ENCODE assay signal across 8 cellular contexts in genomic region chr16:68310441-68311315, GRCh38. TPM values are rescaled to one million over a fixed set of nuclear protein-coding genes. Genes with fewer than 3 reads are reported as not detected.
A peak's percentile ranks its signal among the peaks of the same experiment; 100 is the strongest.
DNase-seq lines count a peak whose midpoint lies in the region; ATAC-seq and TF ChIP-seq lines count a peak whose summit lies in the region.

PRMT7 (plus strand) TSS chr16:68311019; CDS start chr16:68315980, 4,961 bp downstream.
SLC7A6OS (minus strand) TSS chr16:68310946; CDS start chr16:68310926, 20 bp downstream.

- POLR2A ChIA-PET in AG04450 (lab: Yijun Ruan, JAX): interaction anchor here (0.5 to 1.9 kb wide), 18 partner anchors 11 to 488 kb away, joined by 3 to 19 read pairs (median 4); partner anchors contain the start of gene SLC7A6

- H3K27me3 ChIP-seq in AG04450 (ENCODE audit: control insufficient read depth, insufficient read depth, low read length): no peaks in the 10 kb centered on the region

- CTCF ChIA-PET in AG04450 (lab: Charles Lee): interaction anchor here (2.0 kb wide), 1 partner anchor 47 kb away, joined by 13 read pairs; the partner anchor contains the start of gene SLC7A6

- H3K4me3 ChIP-seq in AG04450 (ENCODE audit: low read depth, low read length) (peak within 1 kb of the TSS; percentile 99), iPS-18c (ENCODE audit: insufficient read depth, low read depth, low read length) (peak within 1 kb of the TSS; percentile 92), skin epidermis (peak within 1 kb of the TSS; percentile 61 to 98 (median 91))

- H3K9me3 ChIP-seq in AG04450 (ENCODE audit: control insufficient read depth, insufficient read depth, low read length) (no peaks in the 10 kb centered on the region; the same call in 1 of the 2 replicates), iPS-18c (ENCODE audit: control insufficient read depth, insufficient read depth, low read length) (no peaks in the 10 kb centered on the region)

- in situ Hi-C loops in T47D (cut with HindIII; ENCODE audit: low pct_unique_long_range_greater_than_20kb, low sequenced_read_pairs): no loop called here

- DNase-seq in AG04450 (ENCODE audit: low read depth, low spot score) (peak; percentile 54), NCI-H2196 treated with DMSO at 0.1 percent for 48 hours (lab: John Stamatoyannopoulos, UW; ENCODE audit: unreplicated experiment) (peak; percentile 62), T47D (ENCODE audit: low read depth in 1 of 2, low spot score in 1 of 2) (peak; percentile 91 to 96)

- TF ChIP-seq CTCF in AG04450 (IDR thresholded peaks at IDR 0.05; ENCODE audit: low read depth, low read length) (no peak), VCaP (conservative IDR thresholded peaks at IDR 0.05) (no peak)

- H3K27ac ChIP-seq in AG04450 (ENCODE audit: low read depth, low read length) (peak within 1 kb of the TSS; percentile 81), VCaP (peak within 1 kb of the TSS; percentile 68), skin epidermis (peak within 1 kb of the TSS; percentile 62 to 94 (median 87))

- ATAC-seq in GM18907 (IDR thresholded peaks at IDR 0.05; ENCODE audit: unreplicated experiment): peak; percentile 97
- peak; percentile 92 for ATAC-seq in HG03139 (IDR thresholded peaks at IDR 0.05; ENCODE audit: unreplicated experiment)

RNA-seq across cellular contexts. Expression of gene PRMT7, which starts in this region (rescaled TPM):
- 26.2 and 32.4 TPM in 2 replicates for polyA plus RNA-seq in AG04450 (2011; rRNA removed)
- polyA minus RNA-seq in AG04450 (2011; rRNA and poly(A)+ RNA removed): 33.8 and 50.4 TPM in 2 replicates

RNA-seq across cellular contexts. Expression of gene SLC7A6OS, which starts in this region (rescaled TPM):
- polyA plus RNA-seq in AG04450 (2011; rRNA removed): 8.5 and 10.9 TPM in 2 replicates
- 8.2 and 9.2 TPM in 2 replicates for polyA minus RNA-seq in AG04450 (2011; rRNA and poly(A)+ RNA removed)

Comparison
In these comparisons a context has a peak if more than half of its experiments do, and no peak if none do; other contexts are left out.
1. Peak in every context shown above with its lines: DNase-seq, ATAC-seq, H3K4me3 ChIP-seq and H3K27ac ChIP-seq.